Comparison of ENCODE assay signal across 14 cellular contexts in the genomic region with DNA sequence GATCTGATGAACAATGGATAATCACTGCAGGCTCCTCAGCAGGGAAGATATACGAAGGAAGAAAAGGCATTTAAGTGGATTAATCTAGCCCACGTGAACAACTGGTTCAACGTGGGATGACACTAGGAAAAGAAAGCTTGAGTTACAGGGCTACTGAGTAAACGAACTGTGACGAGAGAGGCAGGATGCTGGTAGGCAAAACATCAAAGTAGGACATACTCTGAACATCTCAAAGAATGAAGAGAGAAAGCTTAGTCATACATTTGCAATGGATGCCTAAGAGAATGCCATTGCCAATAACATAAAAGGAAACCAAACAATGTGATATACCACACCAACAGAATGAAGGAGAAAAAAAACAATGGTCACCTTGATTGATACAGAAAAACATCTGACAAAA. TPM values are rescaled to one million over a fixed set of nuclear protein-coding genes. Genes with fewer than 3 reads are reported as not detected.
DNase-seq lines count a peak whose midpoint lies in the region; ATAC-seq and TF ChIP-seq lines count a peak whose summit lies in the region.
"Had no signal": no experiment of that assay in that cellular context is flagged by ENCODE, and none has a peak within 500 bp of the region (broad histone marks: within the 10 kb centered on the region; RNA-seq: fewer than 3 reads in every experiment).

No MANE protein-coding gene starts in this region.

- H3K4me1 Mint-ChIP-seq in natural killer cell: peaks cover 77 to 78% of the 10 kb centered on the region in 2 donors

- TF ChIP-seq EP300 in ovary (IDR thresholded peaks at IDR 0.05): no peak

- H3K4me1 ChIP-seq in spleen: peaks cover 0 to 44% (median 9%) of the 10 kb centered on the region in 6 donors
- no peaks in the 10 kb centered on the region for H3K4me1 ChIP-seq in ovary (ENCODE audit: insufficient read depth)

- no peaks in the 10 kb centered on the region for H3K36me3 Mint-ChIP-seq in natural killer cell

- H3K27me3 ChIP-seq in spleen (replicated peaks in 1 of 7) (no peaks in the 10 kb centered on the region), ovary (no peaks in the 10 kb centered on the region)
- H3K27me3 ChIP-seq: suprapubic skin had no signal

- H3K36me3 ChIP-seq in spleen (peaks cover 0 to 15% (median 0%) of the 10 kb centered on the region in 6 donors), ovary (no peaks in the 10 kb centered on the region)
- H3K36me3 ChIP-seq: suprapubic skin had no signal

- peak overlapping the region; percentile 62 for H3K4me3 Mint-ChIP-seq in natural killer cell

- in situ Hi-C loops in astrocyte of the spinal cord (cut with HindIII; ENCODE audit: low sequenced_read_pairs): no loop called here

- ATAC-seq in natural killer cell (peak; percentile 56 to 79 (median 59)), GM21717 (IDR thresholded peaks at IDR 0.05; ENCODE audit: unreplicated experiment) (no peak)

- peak overlapping the region in 3 of 8 donors; percentile 34 to 66 (median 35) for H3K27ac ChIP-seq in spleen
- no peak overlapping the region for H3K27ac ChIP-seq in ovary
- H3K27ac ChIP-seq: suprapubic skin had no signal

- TF ChIP-seq CTCF in astrocyte of the spinal cord (IDR thresholded peaks at IDR 0.05; ENCODE audit: low read depth, low read length) (no peak), natural killer cell (IDR thresholded peaks at IDR 0.05) (no peak), spleen (IDR thresholded peaks at IDR 0.05 in 8 of 11, conservative IDR thresholded peaks at IDR 0.05 in 3 of 11) (no peak), ovary (IDR thresholded peaks at IDR 0.05) (no peak)

- peak overlapping the region; percentile 82 to 89 for H3K27ac Mint-ChIP-seq in natural killer cell

- no peaks in the 10 kb centered on the region for H3K9me3 Mint-ChIP-seq in natural killer cell
- H3K9me3 Mint-ChIP-seq: naive B cell had no signal

- no peak overlapping the region for H3K4me3 ChIP-seq in astrocyte of the spinal cord (ENCODE audit: low read depth, low read length)
- no peak overlapping the region for H3K4me3 ChIP-seq in spleen
- no peak overlapping the region for H3K4me3 ChIP-seq in ovary
- H3K4me3 ChIP-seq: suprapubic skin had no signal

- no peaks in the 10 kb centered on the region for H3K27me3 Mint-ChIP-seq in natural killer cell (ENCODE audit: low read depth in 2 of 2)
- H3K27me3 Mint-ChIP-seq: naive B cell had no signal

- intact Hi-C loops in natural killer cell (cut with micrococcal nuclease): no loop called here
- intact Hi-C loops in spleen (cut with DNase I; ENCODE audit: low total_unique reads): no loop called here
- intact Hi-C loops in ovary (cut with DNase I): no loop called here

- 73 to 81% (median 78%) methylated on average over 5 of the region's 5 CpGs for WGBS in spleen, 5 donors
- 72 to 81% (median 77%) methylated on average over 5 of the region's 5 CpGs for WGBS in ovary, 3 donors

- DNase-seq in EL (peak; percentile 31), LHCN-M2 (ENCODE audit: low read depth) (peak; percentile 58), astrocyte of the spinal cord (ENCODE audit: low read depth, low spot score) (peak; percentile 62), natural killer cell (no peak), spleen (no peak), ovary (no peak)
- DNase-seq: activated CD4-positive, alpha-beta T cell treated with anti-CD3 and anti-CD28 coated beads, Interleukin-2, amount 50 U/mL, for 1 hour; central memory CD4-positive, alpha-beta T cell; GF-D8; naive B cell; NCI-H1930; stimulated activated CD4-positive, alpha-beta T cell treated with anti-CD3 and anti-CD28 coated beads, Interleukin-2, amount 100 ng/mL, for 48 hours had no signal

- TF ChIP-seq POLR2A in spleen (IDR thresholded peaks at IDR 0.05) (no peak), ovary (IDR thresholded peaks at IDR 0.05) (no peak)

- H3K9me3 ChIP-seq in spleen (no peaks in the 10 kb centered on the region), ovary (no peaks in the 10 kb centered on the region)
- H3K9me3 ChIP-seq: suprapubic skin had no signal

RNA-seq across cellular contexts. Expression of a gene that starts 12.9 kb away (rescaled TPM):
- 27.0 and 29.2 TPM in 2 replicates for total RNA-seq in LHCN-M2 (2014; rRNA removed)
- 9.0 TPM for polyA plus RNA-seq in LHCN-M2 (2012)
- 100 to 1,000 TPM; 118 to 160 (median 132) TPM for total RNA-seq in natural killer cell
- 10 to 100 TPM; 25.3 to 44.8 (median 32.7) TPM for total RNA-seq in spleen
- 1 to 10 TPM; 4.2 to 6.7 (median 5.5) TPM for polyA plus RNA-seq in spleen
- total RNA-seq in ovary: 10 to 100 TPM; 13.5 to 29.5 (median 23.4) TPM
- polyA plus RNA-seq in ovary: 10 to 100 TPM; 11.0 to 25.2 TPM

RNA-seq across cellular contexts. Expression of a gene that starts 42.2 kb away (rescaled TPM):
- total RNA-seq in LHCN-M2 (2014; rRNA removed) (not detected in 2 replicates), natural killer cell (not detected), spleen (not detected), ovary (not detected)
- polyA plus RNA-seq in LHCN-M2 (2012): not detected
- polyA plus RNA-seq in spleen (not detected), ovary (not detected)
- total RNA-seq: suprapubic skin had no signal

Comparison
In these comparisons a context has a peak if more than half of its experiments do, and no peak if none do; other contexts are left out.
1. DNase-seq: peak in EL (single experiment), LHCN-M2 (single experiment) and astrocyte of the spinal cord (single experiment); none in natural killer cell (single experiment), spleen (single experiment) and ovary (0 of 5).